ENCODE assay signal across 14 cellular contexts in genomic region chr2:26569216-26570082, GRCh38.
DNase-seq lines count a peak whose midpoint lies in the region; ATAC-seq and TF ChIP-seq lines count a peak whose summit lies in the region.
"Had no signal": no experiment of that assay in that cellular context is flagged by ENCODE, and none has a peak within 500 bp of the region (broad histone marks: within the 10 kb centered on the region; RNA-seq: fewer than 3 reads in every experiment).

No MANE protein-coding gene starts in this region.

- no peaks in the 10 kb centered on the region for H3K4me1 Mint-ChIP-seq in chondrocyte (ENCODE audit: low read depth)
- H3K4me1 Mint-ChIP-seq: IgD-negative memory B cell had no signal

- DNase-seq in Right ventricle myocardium inferior (ENCODE audit: missing footprints) = peak; percentile 23
- no peak for DNase-seq in left ventricle myocardium superior
- peak; percentile 51 for DNase-seq in chondrocyte (ENCODE audit: low spot score)
- DNase-seq in neuronal stem cell (ENCODE audit: low spot score) = no peak
- DNase-seq in upper lobe of right lung = peak; percentile 30
- no peak for DNase-seq in stimulated activated CD4-positive, alpha-beta T cell treated with anti-CD3 and anti-CD28 coated beads, Interleukin-12 subunit alpha, Interleukin-12 subunit beta, amount 100 ng/mL, for 4 hours
- no peak for DNase-seq in gastrocnemius medialis
- DNase-seq: AML-193, Calu3, NCI-H1417, NCI-H1930, NCI-H524 had no signal

- no peak overlapping the region for H3K9ac ChIP-seq in neuronal stem cell (ENCODE audit: low read depth, low read length, poor library complexity)

- TF ChIP-seq CTCF in chondrocyte (IDR thresholded peaks at IDR 0.05) (no peak), upper lobe of right lung (IDR thresholded peaks at IDR 0.05) (no peak), gastrocnemius medialis (IDR thresholded peaks at IDR 0.05 in 4 of 5, conservative IDR thresholded peaks at IDR 0.05 in 1 of 5) (no peak)

- no peak overlapping the region for H4K91ac ChIP-seq in neuronal stem cell (ENCODE audit: low read depth, low read length, poor library complexity)

- no peaks in the 10 kb centered on the region for H3K9me3 Mint-ChIP-seq in chondrocyte (ENCODE audit: low read depth)
- H3K9me3 Mint-ChIP-seq: CD4-positive, alpha-beta T cell had no signal

- no peak overlapping the region for H3K18ac ChIP-seq in neuronal stem cell (ENCODE audit: low read length)

- no peak overlapping the region for H3K4me2 ChIP-seq in neuronal stem cell (ENCODE audit: insufficient read depth, low read length, poor library complexity, severe bottlenecking)

- no peaks in the 10 kb centered on the region for H3K36me3 ChIP-seq in neuronal stem cell (replicated peaks in 1 of 2; ENCODE audit: control insufficient read depth in 2 of 2, insufficient read depth in 2 of 2, low read length in 2 of 2)
- no peaks in the 10 kb centered on the region for H3K36me3 ChIP-seq in upper lobe of right lung
- no peaks in the 10 kb centered on the region for H3K36me3 ChIP-seq in gastrocnemius medialis

- H2AK5ac ChIP-seq in neuronal stem cell (ENCODE audit: low read depth, low read length) = no peak overlapping the region

- intact Hi-C loops in Right ventricle myocardium inferior (cut with DNase I) = no loop called here
- intact Hi-C loops in left ventricle myocardium superior (cut with micrococcal nuclease) = no loop called here
- intact Hi-C loops in upper lobe of right lung (cut with DNase I) = no loop called here
- intact Hi-C loops in gastrocnemius medialis (cut with DNase I; ENCODE audit: low total_unique reads) = no loop called here

- peaks cover 0 to 8% of the 10 kb centered on the region in 2 donors for H3K4me1 ChIP-seq in neuronal stem cell (ENCODE audit: control insufficient read depth in 2 of 2, insufficient read depth in 1 of 2, low read depth in 1 of 2, low read length in 2 of 2)
- H3K4me1 ChIP-seq in upper lobe of right lung = no peaks in the 10 kb centered on the region
- no peaks in the 10 kb centered on the region for H3K4me1 ChIP-seq in gastrocnemius medialis

- H3K23ac ChIP-seq in neuronal stem cell (ENCODE audit: low read depth, low read length, poor library complexity) = no peak overlapping the region

- no peak overlapping the region for H2BK120ac ChIP-seq in neuronal stem cell (ENCODE audit: low read depth, low read length)

- H3K14ac ChIP-seq in neuronal stem cell (ENCODE audit: low read length) = no peak overlapping the region

- peak overlapping the region; percentile 54 for H2BK5ac ChIP-seq in neuronal stem cell (ENCODE audit: low read length)

- H3K36me3 Mint-ChIP-seq in chondrocyte (ENCODE audit: low read depth) = peaks cover 2% of the 10 kb centered on the region
- H3K36me3 Mint-ChIP-seq: IgD-negative memory B cell had no signal

- H3K27me3 Mint-ChIP-seq in chondrocyte (ENCODE audit: low read depth) = peaks cover 83% of the 10 kb centered on the region

- H4K8ac ChIP-seq in neuronal stem cell (ENCODE audit: low read depth, low read length) = no peak overlapping the region

- no peak overlapping the region for H3K27ac ChIP-seq in neuronal stem cell (replicated peaks; ENCODE audit: low read length)
- H3K27ac ChIP-seq in upper lobe of right lung = no peak overlapping the region
- no peak overlapping the region for H3K27ac ChIP-seq in gastrocnemius medialis

- H2BK12ac ChIP-seq in neuronal stem cell (ENCODE audit: low read length) = no peak overlapping the region

- H3K4me3 ChIP-seq in neuronal stem cell (ENCODE audit: low read length in 2 of 2) (no peak overlapping the region), upper lobe of right lung (no peak overlapping the region), gastrocnemius medialis (no peak overlapping the region)

- H3K79me1 ChIP-seq in neuronal stem cell (ENCODE audit: low read depth, low read length) = no peaks in the 10 kb centered on the region

- in situ Hi-C loops in gastrocnemius medialis (cut with MboI; ENCODE audit: low sequenced_read_pairs in 4 of 4) = no loop called here

- no CpG with 5 or more reads among the region's 12 CpGs for WGBS in neuronal stem cell (ENCODE audit: extremely low coverage in 2 of 2, insufficient read length in 2 of 2, insufficient replicate concordance in 1 of 2), 2 donors

- ATAC-seq in Right ventricle myocardium inferior = no peak
- ATAC-seq in left ventricle myocardium superior = no peak
- ATAC-seq in upper lobe of right lung = no peak
- no peak for ATAC-seq in gastrocnemius medialis

- no peak overlapping the region for H3K4ac ChIP-seq in neuronal stem cell (ENCODE audit: low read length)

- no peak overlapping the region for H2AFZ ChIP-seq in neuronal stem cell (ENCODE audit: low read length)

- H3K9me3 ChIP-seq in neuronal stem cell (replicated peaks in 1 of 2; ENCODE audit: control insufficient read depth in 2 of 2, insufficient read depth in 1 of 2, low read depth in 1 of 2, low read length in 2 of 2) = no peaks in the 10 kb centered on the region
- no peaks in the 10 kb centered on the region for H3K9me3 ChIP-seq in upper lobe of right lung
- no peaks in the 10 kb centered on the region for H3K9me3 ChIP-seq in gastrocnemius medialis

- H3K27ac Mint-ChIP-seq in chondrocyte (ENCODE audit: unreplicated experiment) = no peak overlapping the region
- H3K27ac Mint-ChIP-seq: CD4-positive, alpha-beta T cell; IgD-negative memory B cell had no signal

- H3K27me3 ChIP-seq in neuronal stem cell (ENCODE audit: control insufficient read depth in 3 of 3, insufficient read depth in 3 of 3, low read depth in 1 of 3, low read length in 3 of 3) (peaks cover 0 to 68% (median 2%) of the 10 kb centered on the region in 3 experiments), upper lobe of right lung (peaks cover 19% of the 10 kb centered on the region), gastrocnemius medialis (peaks cover 6 to 19% (median 15%) of the 10 kb centered on the region in 3 donors)

- H3K4me3 Mint-ChIP-seq in chondrocyte (ENCODE audit: unreplicated experiment) = no peak overlapping the region
- H3K4me3 Mint-ChIP-seq: CD4-positive, alpha-beta T cell; IgD-negative memory B cell had no signal

- H2BK15ac ChIP-seq in neuronal stem cell (ENCODE audit: low read length) = no peak overlapping the region

- TF ChIP-seq POLR2A in gastrocnemius medialis (IDR thresholded peaks at IDR 0.05) = no peak

Comparison
In these comparisons a context has a peak if more than half of its experiments do, and no peak if none do; other contexts are left out.
1. DNase-seq: peak in Right ventricle myocardium inferior (single experiment), chondrocyte (single experiment) and upper lobe of right lung (single experiment); none in left ventricle myocardium superior (single experiment), neuronal stem cell (single experiment), stimulated activated CD4-positive, alpha-beta T cell treated with anti-CD3 and anti-CD28 coated beads, Interleukin-12 subunit alpha, Interleukin-12 subunit beta, amount 100 ng/mL, for 4 hours (single experiment) and gastrocnemius medialis (0 of 2).